2 cellular contexts compared by ENCODE assay signal in genomic region chr3:33062814-33063346, GRCh38.
TF ChIP-seq lines count a peak whose summit lies in the region.

No MANE protein-coding gene starts in this region.

TF ChIP-seq in SK-N-SH, 30 proteins besides CTCF, POLR2A, EP300 and RAD21 (continued from another document):
- TF ChIP-seq PBX3 (IDR thresholded peaks at IDR 0.05), result no peak
- TF ChIP-seq GATA2 (CRISPR knock-in tag; IDR thresholded peaks at IDR 0.05), result no peak
- no peak for TF ChIP-seq EZH2phosphoT487 (IDR thresholded peaks at IDR 0.05; ENCODE audit: borderline replicate concordance, low read depth)
- no peak for TF ChIP-seq IRF3 (IDR thresholded peaks at IDR 0.05; ENCODE audit: low read depth, low read length)
- no peak for TF ChIP-seq POLR2AphosphoS5 (IDR thresholded peaks at IDR 0.05; ENCODE audit: low read depth, low read length)
- TF ChIP-seq TCF12 (IDR thresholded peaks at IDR 0.05), result no peak
- no peak for TF ChIP-seq MXI1 (IDR thresholded peaks at IDR 0.05; ENCODE audit: low read depth, low read length)
- TF ChIP-seq SMC3 (IDR thresholded peaks at IDR 0.05; ENCODE audit: low read depth, low read length), result no peak
- no peak for TF ChIP-seq TAF1 (IDR thresholded peaks at IDR 0.05; ENCODE audit: borderline replicate concordance, low read depth, low read length)

TF ChIP-seq in SK-N-SH treated with all-trans-retinoic acid at 6 μM for 48 hours, 23 proteins besides CTCF, POLR2A, EP300 and RAD21 (continued from another document):
- TF ChIP-seq CREB5 (CRISPR knock-in tag; IDR thresholded peaks at IDR 0.05; ENCODE audit: low read depth) (no peak), PATZ1 (CRISPR knock-in tag; IDR thresholded peaks at IDR 0.05; ENCODE audit: borderline replicate concordance) (no peak), SNAI2 (CRISPR knock-in tag; IDR thresholded peaks at IDR 0.05) (no peak), ZC3H10 (CRISPR knock-in tag; IDR thresholded peaks at IDR 0.05) (no peak), RARB (CRISPR knock-in tag; IDR thresholded peaks at IDR 0.05) (no peak), ZNF70 (CRISPR knock-in tag; IDR thresholded peaks at IDR 0.05) (no peak), TSHZ2 (CRISPR knock-in tag; IDR thresholded peaks at IDR 0.05) (no peak), TOX (CRISPR knock-in tag; IDR thresholded peaks at IDR 0.05; ENCODE audit: borderline replicate concordance) (no peak)
